ENCODE assay signal across 1 cellular context in genomic region chr2:26033769-26034596, GRCh38.
TF ChIP-seq lines count a peak whose summit lies in the region.

TSS of gene RAB10 (plus strand) at chr2:26034084. CDS start at chr2:26034609, 525 bp downstream.

TF ChIP-seq in HEK293, 187 proteins besides CTCF, POLR2A, EP300 and RAD21 (continued from another document and continues in another):
- TF ChIP-seq ZBTB49 (tag by site-specific recombination; IDR thresholded peaks at IDR 0.05; ENCODE audit: low read depth) (no peak), KLF9 (tag by site-specific recombination; IDR thresholded peaks at IDR 0.05; ENCODE audit: low read depth) (peak; percentile 44), MZF1 (tag by site-specific recombination; IDR thresholded peaks at IDR 0.05; ENCODE audit: borderline replicate concordance) (no peak; the same call in 1 of the 2 replicates), ZNF121 (tag by site-specific recombination; IDR thresholded peaks at IDR 0.05) (no peak), REPIN1 (tag by site-specific recombination; IDR thresholded peaks at IDR 0.05; ENCODE audit: low read depth) (no peak), SCRT2 (tag by site-specific recombination; IDR thresholded peaks at IDR 0.05) (peak; percentile 12; the same call in 1 of the 2 replicates), ZSCAN23 (tag by site-specific recombination; IDR thresholded peaks at IDR 0.05) (peak; percentile 25; the same call in 1 of the 2 replicates), ZNF600 (tag by site-specific recombination; IDR thresholded peaks at IDR 0.05) (peak; percentile 60), GLIS2 (tag by site-specific recombination; IDR thresholded peaks at IDR 0.05) (no peak), ZNF350 (tag by site-specific recombination; IDR thresholded peaks at IDR 0.05) (no peak), HOXA7 (CRISPR knock-in tag; IDR thresholded peaks at IDR 0.05; ENCODE audit: borderline replicate concordance) (no peak), ZFP69B (tag by site-specific recombination; IDR thresholded peaks at IDR 0.05) (peak; percentile 36; the same call in 1 of the 2 replicates), ZNF157 (tag by site-specific recombination; IDR thresholded peaks at IDR 0.05) (no peak), ZBTB44 (tag by site-specific recombination; IDR thresholded peaks at IDR 0.05) (no peak), BCL11B (tag by site-specific recombination; IDR thresholded peaks at IDR 0.05; ENCODE audit: low read depth) (no peak), EGR2 (tag by site-specific recombination; IDR thresholded peaks at IDR 0.05; ENCODE audit: low read depth) (peak; percentile 29; the same call in 1 of the 2 replicates), ZNF175 (tag by site-specific recombination; IDR thresholded peaks at IDR 0.05) (no peak), IKZF3 (tag by site-specific recombination; IDR thresholded peaks at IDR 0.05) (no peak), ZNF530 (tag by site-specific recombination; IDR thresholded peaks at IDR 0.05; ENCODE audit: low read depth) (no peak), KLF8 (tag by site-specific recombination; IDR thresholded peaks at IDR 0.05) (peak; percentile 98), ZNF433 (tag by site-specific recombination; IDR thresholded peaks at IDR 0.05; ENCODE audit: low read depth) (no peak), ZNF391 (tag by site-specific recombination; IDR thresholded peaks at IDR 0.05; ENCODE audit: borderline replicate concordance, low read depth) (peak; percentile 83; the same call in 1 of the 2 replicates), ZNF549 (tag by site-specific recombination; IDR thresholded peaks at IDR 0.05) (no peak), ZNF223 (tag by site-specific recombination; IDR thresholded peaks at IDR 0.05) (peak; percentile 97), ZNF174 (tag by site-specific recombination; IDR thresholded peaks at IDR 0.05) (no peak), ZNF791 (tag by site-specific recombination; IDR thresholded peaks at IDR 0.05) (no peak), KLF1 (tag by site-specific recombination; IDR thresholded peaks at IDR 0.05) (peak; percentile 88), ZNF501 (tag by site-specific recombination; IDR thresholded peaks at IDR 0.05) (peak; percentile 94), ZNF2 (tag by site-specific recombination; IDR thresholded peaks at IDR 0.05) (peak; percentile 82), ZNF404 (tag by site-specific recombination; IDR thresholded peaks at IDR 0.05) (no peak), ZSCAN16 (tag by site-specific recombination; IDR thresholded peaks at IDR 0.05) (no peak), ZNF654 (tag by site-specific recombination; IDR thresholded peaks at IDR 0.05; ENCODE audit: low read depth) (no peak), ZNF211 (tag by site-specific recombination; IDR thresholded peaks at IDR 0.05; ENCODE audit: low read depth) (no peak), ZNF114 (tag by site-specific recombination; IDR thresholded peaks at IDR 0.05) (no peak), ZNF48 (tag by site-specific recombination; IDR thresholded peaks at IDR 0.05) (no peak), ZNF544 (tag by site-specific recombination; IDR thresholded peaks at IDR 0.05) (no peak), ZNF473 (tag by site-specific recombination; IDR thresholded peaks at IDR 0.05) (no peak), SP7 (tag by site-specific recombination; IDR thresholded peaks at IDR 0.05) (peak; percentile 68), ZNF514 (tag by site-specific recombination; IDR thresholded peaks at IDR 0.05) (no peak), ZNF624 (tag by site-specific recombination; IDR thresholded peaks at IDR 0.05) (no peak), ZNF16 (tag by site-specific recombination; IDR thresholded peaks at IDR 0.05; ENCODE audit: low read depth) (no peak), HOXD13 (CRISPR knock-in tag; IDR thresholded peaks at IDR 0.05; ENCODE audit: borderline replicate concordance) (no peak), ZXDB (tag by site-specific recombination; IDR thresholded peaks at IDR 0.05) (peak; percentile 86), ZBTB48 (tag by site-specific recombination; IDR thresholded peaks at IDR 0.05) (peak; percentile 93), ZNF768 (tag by site-specific recombination; IDR thresholded peaks at IDR 0.05) (no peak), ZBTB7A (tag by site-specific recombination; IDR thresholded peaks at IDR 0.05; ENCODE audit: low read depth) (no peak), ZNF394 (tag by site-specific recombination; IDR thresholded peaks at IDR 0.05; ENCODE audit: borderline replicate concordance) (peak; percentile 56; the same call in 1 of the 2 replicates), ZNF664 (tag by site-specific recombination; IDR thresholded peaks at IDR 0.05) (no peak), YY1 (tag by site-specific recombination; IDR thresholded peaks at IDR 0.05) (peak; percentile 85), HOXC10 (CRISPR knock-in tag; IDR thresholded peaks at IDR 0.05) (no peak), ZBTB8A (tag by site-specific recombination; IDR thresholded peaks at IDR 0.05) (peak; percentile 97), ZNF560 (tag by site-specific recombination; IDR thresholded peaks at IDR 0.05; ENCODE audit: borderline replicate concordance) (no peak), ZNF555 (tag by site-specific recombination; conservative IDR thresholded peaks at IDR 0.05) (no peak), ZNF24 (tag by site-specific recombination; IDR thresholded peaks at IDR 0.05) (peak; percentile 76; the same call in 1 of the 2 replicates), ZNF266 (tag by site-specific recombination; IDR thresholded peaks at IDR 0.05; ENCODE audit: low read depth) (no peak), ZNF354C (tag by site-specific recombination; IDR thresholded peaks at IDR 0.05; ENCODE audit: borderline replicate concordance, low read depth) (no peak), SETDB1 (IDR thresholded peaks at IDR 0.05; ENCODE audit: insufficient read length, low read length) (no peak), ZNF621 (tag by site-specific recombination; IDR thresholded peaks at IDR 0.05) (no peak), ZNF658 (tag by site-specific recombination; IDR thresholded peaks at IDR 0.05) (no peak), ZNF701 (tag by site-specific recombination; IDR thresholded peaks at IDR 0.05) (no peak), ZNF335 (tag by site-specific recombination; conservative IDR thresholded peaks at IDR 0.05) (peak; percentile 84)
- TF ChIP-seq, protein P1, sequence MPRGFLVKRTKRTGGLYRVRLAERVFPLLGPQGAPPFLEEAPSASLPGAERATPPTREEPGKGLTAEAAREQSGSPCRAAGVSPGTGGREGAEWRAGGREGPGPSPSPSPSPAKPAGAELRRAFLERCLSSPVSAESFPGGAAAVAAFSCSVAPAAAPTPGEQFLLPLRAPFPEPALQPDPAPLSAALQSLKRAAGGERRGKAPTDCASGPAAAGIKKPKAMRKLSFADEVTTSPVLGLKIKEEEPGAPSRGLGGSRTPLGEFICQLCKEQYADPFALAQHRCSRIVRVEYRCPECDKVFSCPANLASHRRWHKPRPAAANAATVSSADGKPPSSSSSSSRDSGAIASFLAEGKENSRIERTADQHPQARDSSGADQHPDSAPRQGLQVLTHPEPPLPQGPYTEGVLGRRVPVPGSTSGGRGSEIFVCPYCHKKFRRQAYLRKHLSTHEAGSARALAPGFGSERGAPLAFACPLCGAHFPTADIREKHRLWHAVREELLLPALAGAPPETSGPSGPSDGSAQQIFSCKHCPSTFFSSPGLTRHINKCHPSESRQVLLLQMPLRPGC (tag by site-specific recombination; IDR thresholded peaks at IDR 0.05), result peak; percentile 50; the same call in 1 of the 2 replicates
- TF ChIP-seq, protein P2, sequence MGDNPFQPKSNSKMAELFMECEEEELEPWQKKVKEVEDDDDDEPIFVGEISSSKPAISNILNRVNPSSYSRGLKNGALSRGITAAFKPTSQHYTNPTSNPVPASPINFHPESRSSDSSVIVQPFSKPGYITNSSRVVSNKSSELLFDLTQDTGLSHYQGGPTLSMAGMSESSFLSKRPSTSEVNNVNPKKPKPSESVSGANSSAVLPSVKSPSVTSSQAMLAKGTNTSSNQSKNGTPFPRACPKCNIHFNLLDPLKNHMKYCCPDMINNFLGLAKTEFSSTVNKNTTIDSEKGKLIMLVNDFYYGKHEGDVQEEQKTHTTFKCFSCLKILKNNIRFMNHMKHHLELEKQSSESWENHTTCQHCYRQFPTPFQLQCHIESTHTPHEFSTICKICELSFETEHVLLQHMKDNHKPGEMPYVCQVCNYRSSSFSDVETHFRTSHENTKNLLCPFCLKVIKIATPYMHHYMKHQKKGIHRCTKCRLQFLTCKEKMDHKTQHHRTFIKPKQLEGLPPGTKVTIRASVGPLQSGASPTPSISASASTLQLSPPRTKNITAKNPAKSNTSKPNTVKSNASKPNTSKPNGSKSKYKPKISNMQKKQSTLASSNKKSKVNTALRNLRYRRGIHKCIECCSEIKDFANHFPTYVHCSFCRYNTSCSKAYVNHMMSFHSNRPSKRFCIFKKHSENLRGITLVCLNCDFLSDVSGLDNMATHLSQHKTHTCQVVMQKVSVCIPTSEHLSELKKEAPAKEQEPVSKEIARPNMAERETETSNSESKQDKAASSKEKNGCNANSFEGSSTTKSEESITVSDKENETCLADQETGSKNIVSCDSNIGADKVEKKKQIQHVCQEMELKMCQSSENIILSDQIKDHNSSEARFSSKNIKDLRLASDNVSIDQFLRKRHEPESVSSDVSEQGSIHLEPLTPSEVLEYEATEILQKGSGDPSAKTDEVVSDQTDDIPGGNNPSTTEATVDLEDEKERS (tag by site-specific recombination; IDR thresholded peaks at IDR 0.05), result no peak
- TF ChIP-seq, protein P3, sequence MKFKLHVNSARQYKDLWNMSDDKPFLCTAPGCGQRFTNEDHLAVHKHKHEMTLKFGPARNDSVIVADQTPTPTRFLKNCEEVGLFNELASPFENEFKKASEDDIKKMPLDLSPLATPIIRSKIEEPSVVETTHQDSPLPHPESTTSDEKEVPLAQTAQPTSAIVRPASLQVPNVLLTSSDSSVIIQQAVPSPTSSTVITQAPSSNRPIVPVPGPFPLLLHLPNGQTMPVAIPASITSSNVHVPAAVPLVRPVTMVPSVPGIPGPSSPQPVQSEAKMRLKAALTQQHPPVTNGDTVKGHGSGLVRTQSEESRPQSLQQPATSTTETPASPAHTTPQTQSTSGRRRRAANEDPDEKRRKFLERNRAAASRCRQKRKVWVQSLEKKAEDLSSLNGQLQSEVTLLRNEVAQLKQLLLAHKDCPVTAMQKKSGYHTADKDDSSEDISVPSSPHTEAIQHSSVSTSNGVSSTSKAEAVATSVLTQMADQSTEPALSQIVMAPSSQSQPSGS (tag by site-specific recombination; IDR thresholded peaks at IDR 0.05; ENCODE audit: low read depth), result no peak
- TF ChIP-seq, protein P4, sequence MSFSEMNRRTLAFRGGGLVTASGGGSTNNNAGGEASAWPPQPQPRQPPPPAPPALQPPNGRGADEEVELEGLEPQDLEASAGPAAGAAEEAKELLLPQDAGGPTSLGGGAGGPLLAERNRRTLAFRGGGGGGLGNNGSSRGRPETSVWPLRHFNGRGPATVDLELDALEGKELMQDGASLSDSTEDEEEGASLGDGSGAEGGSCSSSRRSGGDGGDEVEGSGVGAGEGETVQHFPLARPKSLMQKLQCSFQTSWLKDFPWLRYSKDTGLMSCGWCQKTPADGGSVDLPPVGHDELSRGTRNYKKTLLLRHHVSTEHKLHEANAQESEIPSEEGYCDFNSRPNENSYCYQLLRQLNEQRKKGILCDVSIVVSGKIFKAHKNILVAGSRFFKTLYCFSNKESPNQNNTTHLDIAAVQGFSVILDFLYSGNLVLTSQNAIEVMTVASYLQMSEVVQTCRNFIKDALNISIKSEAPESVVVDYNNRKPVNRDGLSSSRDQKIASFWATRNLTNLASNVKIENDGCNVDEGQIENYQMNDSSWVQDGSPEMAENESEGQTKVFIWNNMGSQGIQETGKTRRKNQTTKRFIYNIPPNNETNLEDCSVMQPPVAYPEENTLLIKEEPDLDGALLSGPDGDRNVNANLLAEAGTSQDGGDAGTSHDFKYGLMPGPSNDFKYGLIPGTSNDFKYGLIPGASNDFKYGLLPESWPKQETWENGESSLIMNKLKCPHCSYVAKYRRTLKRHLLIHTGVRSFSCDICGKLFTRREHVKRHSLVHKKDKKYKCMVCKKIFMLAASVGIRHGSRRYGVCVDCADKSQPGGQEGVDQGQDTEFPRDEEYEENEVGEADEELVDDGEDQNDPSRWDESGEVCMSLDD (tag by site-specific recombination; IDR thresholded peaks at IDR 0.05), result peak; percentile 86
